Comparison of ENCODE assay signal across 15 cellular contexts in genomic region chr6:160088774-160089533, GRCh38. TPM values are rescaled to one million over a fixed set of nuclear protein-coding genes. Genes with fewer than 3 reads are reported as not detected.
DNase-seq lines count a peak whose midpoint lies in the region; ATAC-seq and TF ChIP-seq lines count a peak whose summit lies in the region.
"Had no signal": no experiment of that assay in that cellular context is flagged by ENCODE, and none has a peak within 500 bp of the region (broad histone marks: within the 10 kb centered on the region; RNA-seq: fewer than 3 reads in every experiment).

No MANE protein-coding gene starts in this region.

- ATAC-seq in RWPE2 (ENCODE audit: low read depth) = no peak
- no peak for ATAC-seq in GM18520 (IDR thresholded peaks at IDR 0.05; ENCODE audit: unreplicated experiment)
- ATAC-seq in GM19397 (IDR thresholded peaks at IDR 0.05; ENCODE audit: unreplicated experiment) = no peak
- ATAC-seq: naive thymus-derived CD8-positive, alpha-beta T cell had no signal

- H3K79me2 ChIP-seq in smooth muscle cell (ENCODE audit: low read depth) = no peaks in the 10 kb centered on the region
- H3K79me2 ChIP-seq: hepatocyte had no signal

- H2AFZ ChIP-seq in smooth muscle cell (ENCODE audit: low read depth) = no peak overlapping the region
- H2AFZ ChIP-seq: hepatocyte had no signal

- TF ChIP-seq CTCF in RWPE2 (IDR thresholded peaks at IDR 0.05; ENCODE audit: poor library complexity, severe bottlenecking) (peak; percentile 42), smooth muscle cell (IDR thresholded peaks at IDR 0.05; ENCODE audit: borderline replicate concordance, insufficient read depth, poor library complexity, severe bottlenecking) (no peak)

- H3K4me2 ChIP-seq in smooth muscle cell = no peak overlapping the region
- H3K4me2 ChIP-seq: hepatocyte had no signal

- H3K4me1 ChIP-seq in RWPE2 (ENCODE audit: insufficient read depth, poor library complexity, severe bottlenecking) (no peaks in the 10 kb centered on the region), muscle layer of duodenum (ENCODE audit: control insufficient read depth in 1 of 2, insufficient read depth in 2 of 2, low read length in 2 of 2) (peaks cover 0 to 5% of the 10 kb centered on the region in 2 donors), smooth muscle cell (ENCODE audit: low read depth) (no peaks in the 10 kb centered on the region)
- H3K4me1 ChIP-seq: SJSA1 had no signal

- H3K27me3 ChIP-seq in RWPE2 (ENCODE audit: insufficient read depth, poor library complexity, severe bottlenecking) (no peaks in the 10 kb centered on the region), muscle layer of duodenum (ENCODE audit: low read depth, low read length) (no peaks in the 10 kb centered on the region), smooth muscle cell (ENCODE audit: low read depth) (no peaks in the 10 kb centered on the region)
- H3K27me3 ChIP-seq: hepatocyte, SJSA1 had no signal

- H3K27ac ChIP-seq in RWPE2 (ENCODE audit: poor library complexity, severe bottlenecking) (no peak overlapping the region), muscle layer of duodenum (ENCODE audit: low read length) (peak overlapping the region; percentile 39), smooth muscle cell (ENCODE audit: low read depth) (peak overlapping the region; percentile 40)
- H3K27ac ChIP-seq: hepatocyte, SJSA1 had no signal

- no peaks in the 10 kb centered on the region for H3F3A ChIP-seq in smooth muscle cell (ENCODE audit: low read depth)

- H3K4me3 ChIP-seq in RWPE2 (ENCODE audit: severe bottlenecking) (no peak overlapping the region), muscle layer of duodenum (ENCODE audit: low read depth in 1 of 2, low read length in 2 of 2) (no peak overlapping the region), smooth muscle cell (no peak overlapping the region)
- H3K4me3 ChIP-seq: hepatocyte, SJSA1 had no signal

- peaks cover 5% of the 10 kb centered on the region for H4K20me1 ChIP-seq in smooth muscle cell (ENCODE audit: low read depth)

- 86% methylated on average over 21 of the region's 21 CpGs for WGBS in smooth muscle cell (ENCODE audit: low lambda C conversion rate)

- H3K9ac ChIP-seq in smooth muscle cell (ENCODE audit: low read depth) = no peak overlapping the region

- H3K36me3 ChIP-seq in RWPE2 (ENCODE audit: low read depth) = peaks cover 64% of the 10 kb centered on the region
- peaks cover 61 to 82% of the 10 kb centered on the region in 2 donors for H3K36me3 ChIP-seq in muscle layer of duodenum (ENCODE audit: control insufficient read depth in 1 of 2, insufficient read depth in 2 of 2, low read length in 2 of 2)
- H3K36me3 ChIP-seq in smooth muscle cell (ENCODE audit: low read depth) = peaks cover 13% of the 10 kb centered on the region

- peak; percentile 83 for DNase-seq in AG20443 (ENCODE audit: low spot score)
- no peak for DNase-seq in RWPE2 (ENCODE audit: low spot score)
- DNase-seq in smooth muscle cell (lab: John Stamatoyannopoulos, UW; ENCODE audit: unreplicated experiment) = no peak
- DNase-seq in CD1c-positive myeloid dendritic cell (ENCODE audit: extremely low spot score) = no peak
- DNase-seq in kidney glomerular epithelial cell (lab: John Stamatoyannopoulos, UW) = no peak
- DNase-seq: activated CD4-positive, alpha-beta memory T cell treated with anti-CD3 and anti-CD28 coated beads, Interleukin-2, amount 10 ng/mL, durations not matched to agents 7 days and 5 days; naive thymus-derived CD8-positive, alpha-beta T cell; NCI-H526 treated with DMSO at 0.1 percent for 48 hours had no signal

- H3K9me3 ChIP-seq in RWPE2 (ENCODE audit: severe bottlenecking) (no peaks in the 10 kb centered on the region), muscle layer of duodenum (ENCODE audit: control insufficient read depth in 1 of 2, low read length in 2 of 2) (no peaks in the 10 kb centered on the region), smooth muscle cell (replicated peaks; ENCODE audit: low read depth) (no peaks in the 10 kb centered on the region)
- H3K9me3 ChIP-seq: SJSA1 had no signal

RNA-seq across cellular contexts. Expression of gene SLC22A1, which starts 32.7 kb away (rescaled TPM):
- total RNA-seq in smooth muscle cell = 0.04 and 1.4 TPM in 2 replicates
- polyA plus RNA-seq in smooth muscle cell = 1.5 and 1.6 TPM in 2 replicates
- total RNA-seq: H4, lung microvascular endothelial cell, SJSA1 had no signal
